ENCODE assay signal across 8 cellular contexts in the genomic region with DNA sequence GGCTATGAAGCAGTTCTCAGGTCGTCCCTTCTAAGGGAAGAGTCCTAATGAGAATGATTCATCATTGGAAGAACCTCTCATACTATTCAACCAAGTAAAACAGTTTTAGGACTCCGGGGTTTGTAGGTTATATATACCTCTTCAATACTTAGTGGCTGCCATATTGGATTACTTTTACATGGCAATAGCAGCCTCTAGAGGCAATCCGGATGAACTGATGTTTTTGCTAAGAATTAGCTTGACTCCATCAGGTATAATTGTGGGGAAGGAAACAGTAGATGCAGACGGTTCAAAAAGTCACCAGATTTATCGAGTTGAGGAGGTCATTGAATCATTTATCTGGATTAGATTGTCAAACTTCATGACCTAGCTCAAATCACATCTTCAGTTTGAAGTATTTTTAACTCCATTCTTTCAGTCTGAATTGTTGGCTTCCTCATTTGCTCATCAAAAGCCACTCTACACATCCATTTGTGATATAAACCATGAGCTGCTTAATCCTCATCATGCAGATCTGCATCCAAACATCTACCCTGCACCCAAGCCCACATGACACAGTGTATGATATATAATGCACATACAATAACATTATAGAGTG. TPM values are rescaled to one million over a fixed set of nuclear protein-coding genes. Genes with fewer than 3 reads are reported as not detected.
A peak's percentile ranks its signal among the peaks of the same experiment; 100 is the strongest.
DNase-seq lines count a peak whose midpoint lies in the region; ATAC-seq and TF ChIP-seq lines count a peak whose summit lies in the region.

No MANE protein-coding gene starts in this region.

- no peak overlapping the region for H3K27ac Mint-ChIP-seq in activated naive CD4-positive, alpha-beta T cell treated with anti-CD3 and anti-CD28 coated beads, Interleukin-2, amount 50 U/mL, for 72 hours
- H3K27ac Mint-ChIP-seq in natural killer cell treated with Interleukin-12 subunit alpha and Interleukin-12 subunit beta and Interleukin-15 and Interleukin-18, amount 100 ng/mL, for 72 hours, result peak overlapping the region in 1 of 2 donors; percentile 27

- no peaks in the 10 kb centered on the region for H3K9me3 Mint-ChIP-seq in activated naive CD4-positive, alpha-beta T cell treated with anti-CD3 and anti-CD28 coated beads, Interleukin-2, amount 50 U/mL, for 72 hours
- H3K9me3 Mint-ChIP-seq in natural killer cell treated with Interleukin-12 subunit alpha and Interleukin-12 subunit beta and Interleukin-15 and Interleukin-18, amount 100 ng/mL, for 72 hours, result no peaks in the 10 kb centered on the region

- H3K27me3 Mint-ChIP-seq in natural killer cell treated with Interleukin-12 subunit alpha and Interleukin-12 subunit beta and Interleukin-15 and Interleukin-18, amount 100 ng/mL, for 72 hours, result no peaks in the 10 kb centered on the region

- H3K4me3 Mint-ChIP-seq in natural killer cell treated with Interleukin-12 subunit alpha and Interleukin-12 subunit beta and Interleukin-15 and Interleukin-18, amount 100 ng/mL, for 72 hours, result no peak overlapping the region

- H3K36me3 Mint-ChIP-seq in activated naive CD4-positive, alpha-beta T cell treated with anti-CD3 and anti-CD28 coated beads, Interleukin-2, amount 50 U/mL, for 72 hours, result no peaks in the 10 kb centered on the region
- H3K36me3 Mint-ChIP-seq in natural killer cell treated with Interleukin-12 subunit alpha and Interleukin-12 subunit beta and Interleukin-15 and Interleukin-18, amount 100 ng/mL, for 72 hours, result no peaks in the 10 kb centered on the region

- peak in 1 of 2 donors; percentile 9 for DNase-seq in activated naive CD4-positive, alpha-beta T cell treated with anti-CD3 and anti-CD28 coated beads, Interleukin-2, amount 50 U/mL, for 72 hours (ENCODE audit: low spot score in 2 of 2)
- no peak for DNase-seq in activated naive CD4-positive, alpha-beta T cell (lab: John Stamatoyannopoulos, UW)
- DNase-seq in HuH-7 (ENCODE audit: low spot score) (peak; percentile 20), RKO (ENCODE audit: low spot score) (peak; percentile 66), erythroblast (lab: John Stamatoyannopoulos, UW) (peak; percentile 18 to 40), DMS79 treated with DMSO at 0.1 percent for 48 hours (lab: John Stamatoyannopoulos, UW) (no peak)
- no peak for DNase-seq in natural killer cell treated with Interleukin-12 subunit alpha and Interleukin-12 subunit beta and Interleukin-15 and Interleukin-18, amount 100 ng/mL, for 72 hours (ENCODE audit: low spot score)

- TF ChIP-seq POLR2A in erythroblast (IDR thresholded peaks at IDR 0.05; ENCODE audit: low read length), result no peak

- peaks cover 0 to 4% of the 10 kb centered on the region in 2 donors for H3K4me1 Mint-ChIP-seq in natural killer cell treated with Interleukin-12 subunit alpha and Interleukin-12 subunit beta and Interleukin-15 and Interleukin-18, amount 100 ng/mL, for 72 hours (ENCODE audit: low read depth in 2 of 2)

- ATAC-seq in activated naive CD4-positive, alpha-beta T cell treated with anti-CD3 and anti-CD28 coated beads, Interleukin-2, amount 50 U/mL, for 72 hours, result peak; percentile 60 to 83
- ATAC-seq in GM21786 (IDR thresholded peaks at IDR 0.05; ENCODE audit: unreplicated experiment), result peak; percentile 98
- ATAC-seq in natural killer cell treated with Interleukin-12 subunit alpha and Interleukin-12 subunit beta and Interleukin-15 and Interleukin-18, amount 100 ng/mL, for 72 hours, result peak; percentile 58 to 79

RNA-seq across cellular contexts. Expression of a gene that starts 28.4 kb away (rescaled TPM):
- total RNA-seq in activated naive CD4-positive, alpha-beta T cell treated with anti-CD3 and anti-CD28 coated beads, Interleukin-2, amount 50 U/mL, for 72 hours, result under 1 TPM; 0.20 to 0.27 TPM
- 1 to 10 TPM in 1 of 2 donors, under 1 TPM in 1; 0.33 to 2.3 TPM for total RNA-seq in natural killer cell treated with Interleukin-12 subunit alpha and Interleukin-12 subunit beta and Interleukin-15 and Interleukin-18, amount 100 ng/mL, for 72 hours

Comparison
In these comparisons a context has a peak if more than half of its experiments do, and no peak if none do; other contexts are left out.
1. DNase-seq: peak in HuH-7 (single experiment), RKO (single experiment) and erythroblast (2 of 2); none in activated naive CD4-positive, alpha-beta T cell (0 of 4), natural killer cell treated with Interleukin-12 subunit alpha and Interleukin-12 subunit beta and Interleukin-15 and Interleukin-18, amount 100 ng/mL, for 72 hours (single experiment) and DMS79 treated with DMSO at 0.1 percent for 48 hours (single experiment).
2. Peak in every context shown above with its lines, with median percentiles within 50 percentile points of each other: ATAC-seq.